Comparison of ENCODE assay signal across 6 cellular contexts in the genomic region with DNA sequence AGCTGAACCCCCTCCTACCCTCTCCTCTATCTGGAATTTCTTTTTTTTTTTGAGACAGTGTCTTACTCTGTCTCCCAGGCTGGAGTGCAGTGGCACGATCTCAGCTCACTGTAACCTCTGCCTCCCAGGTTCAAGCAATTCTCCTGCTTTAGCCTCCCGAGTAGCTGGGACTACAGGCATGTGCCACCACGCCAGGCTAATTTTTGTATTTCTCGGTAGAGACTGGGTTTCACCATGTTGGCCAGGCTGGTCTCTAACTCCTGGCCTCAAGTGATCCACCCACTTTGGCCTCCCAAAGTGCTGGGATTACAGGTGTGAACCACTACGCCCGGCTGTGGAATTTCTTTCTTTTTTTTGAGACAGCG. TPM values are rescaled to one million over a fixed set of nuclear protein-coding genes. Genes with fewer than 3 reads are reported as not detected.
DNase-seq lines count a peak whose midpoint lies in the region; ATAC-seq and TF ChIP-seq lines count a peak whose summit lies in the region.
"Not testable (repeated sequence)": the region's sequence is repeated elsewhere in the genome, so short reads cannot be mapped to it uniquely, and the experiment has no call there.

No MANE protein-coding gene starts in this region.

- CTCF ChIA-PET in HCT116 (lab: Charles Lee), result not testable (repeated sequence)

- not testable (repeated sequence) for H3K9me3 ChIP-seq in HCT116 (ENCODE audit: control insufficient read depth in 1 of 2, insufficient read depth in 1 of 2, low read depth in 1 of 2, low read length in 2 of 2); ectodermal cell (ENCODE audit: control insufficient read depth, low read length); gastroesophageal sphincter; gastrocnemius medialis

- H3K27ac Mint-ChIP-seq in memory B cell (peak overlapping the region; percentile 2), neural crest cell (ENCODE audit: unreplicated experiment) (peak overlapping the region; percentile 61)

- not testable (repeated sequence) for H4K20me1 ChIP-seq in HCT116 (ENCODE audit: insufficient read depth)

- not testable (repeated sequence) for TF ChIP-seq RAD21 in HCT116 (IDR thresholded peaks at IDR 0.05; ENCODE audit: low read depth)

- POLR2A ChIA-PET in HCT116 (lab: Charles Lee), result not testable (repeated sequence)

- TF ChIP-seq POLR2A in HCT116 (IDR thresholded peaks at IDR 0.05; ENCODE audit: borderline replicate concordance, extremely low read depth, insufficient read depth, insufficient read length); gastroesophageal sphincter (IDR thresholded peaks at IDR 0.05); gastrocnemius medialis (IDR thresholded peaks at IDR 0.05): not testable (repeated sequence)

- not testable (repeated sequence) for H3K27me3 ChIP-seq in HCT116 (ENCODE audit: insufficient read depth, low read length); ectodermal cell (ENCODE audit: control insufficient read depth, insufficient read depth, low read length, poor library complexity, severe bottlenecking); gastroesophageal sphincter; gastrocnemius medialis

- RAD21 ChIA-PET in HCT116 (lab: Charles Lee; ENCODE audit: low non-redundant PET in 1 of 2, low total read pairs in 2 of 2, uncharacterized antibody in 2 of 2, unreplicated experiment in 2 of 2), result interaction anchor here (0.6 kb wide), 2 partner anchors 58 to 742 kb away, joined by 4 read pairs; no protein-coding TSS in a partner anchor

- not testable (repeated sequence) for DNase-seq in HCT116 (ENCODE audit: low read depth, low spot score); memory B cell (ENCODE audit: low spot score in 2 of 2); neural crest cell (ENCODE audit: low read depth, low spot score); gastrocnemius medialis

- peak; percentile 26; the same call in 1 of the 2 replicates for ATAC-seq in HCT116
- not testable (repeated sequence) for ATAC-seq in gastroesophageal sphincter; memory B cell (ENCODE audit: low read depth); gastrocnemius medialis

- not testable (repeated sequence) for H3K9ac ChIP-seq in HCT116 (ENCODE audit: low read length)

- not testable (repeated sequence) for TF ChIP-seq CTCF in HCT116 (IDR thresholded peaks at IDR 0.05 in 2 of 3, conservative IDR thresholded peaks at IDR 0.05 in 1 of 3; ENCODE audit: borderline replicate concordance in 1 of 3, insufficient read depth in 1 of 3, low read depth in 2 of 3, low read length in 2 of 3); gastroesophageal sphincter (IDR thresholded peaks at IDR 0.05); neural crest cell (conservative IDR thresholded peaks at IDR 0.05); gastrocnemius medialis (IDR thresholded peaks at IDR 0.05 in 4 of 5, conservative IDR thresholded peaks at IDR 0.05 in 1 of 5)

- not testable (repeated sequence) for TF ChIP-seq EP300 in gastroesophageal sphincter (IDR thresholded peaks at IDR 0.05)

- in situ Hi-C loops in gastrocnemius medialis (cut with MboI; ENCODE audit: low sequenced_read_pairs in 4 of 4), result not testable (repeated sequence)

- H2AFZ ChIP-seq in HCT116 (ENCODE audit: low read depth, low read length, poor library complexity, severe bottlenecking), result not testable (repeated sequence)

- not testable (repeated sequence) for H3K4me3 Mint-ChIP-seq in memory B cell, neural crest cell

- H3K9me3 Mint-ChIP-seq in memory B cell, neural crest cell: not testable (repeated sequence)

- H3K4me2 ChIP-seq in HCT116 (ENCODE audit: low read length), result peak overlapping the region; percentile 38; the same call in 1 of the 2 replicates

- H3K9me2 ChIP-seq in HCT116 (ENCODE audit: insufficient read depth), result not testable (repeated sequence)

- intact Hi-C loops in HCT116 (cut with micrococcal nuclease); gastrocnemius medialis (cut with DNase I; ENCODE audit: low total_unique reads): not testable (repeated sequence)

- H3K4me3 ChIP-seq in HCT116 (replicated peaks in 1 of 2; ENCODE audit: low read depth in 1 of 2, low read length in 2 of 2); ectodermal cell (ENCODE audit: insufficient read depth, low read depth, low read length); gastroesophageal sphincter; gastrocnemius medialis: not testable (repeated sequence)

- not testable (repeated sequence) for H3K27me3 Mint-ChIP-seq in memory B cell; neural crest cell (ENCODE audit: low read depth)

- not testable (repeated sequence) for H3K36me3 Mint-ChIP-seq in memory B cell; neural crest cell (ENCODE audit: low read depth)

- not testable (repeated sequence) for H3K79me2 ChIP-seq in HCT116 (ENCODE audit: insufficient read depth, low read length)

- not testable (repeated sequence) for BruUV-seq in HCT116 (replicated peaks; lab: Mats Ljungman, UMichigan)

- WGBS in ectodermal cell, 2 experiments, result 82 to 87% methylated on average over 7 of the region's 7 CpGs
- WGBS in gastroesophageal sphincter (ENCODE audit: low coverage in 1 of 2), 2 donors, result 45 to 89% methylated on average over 2 to 7 of the region's 7 CpGs

- H3K27ac ChIP-seq in HCT116 (ENCODE audit: low read depth, low read length), result not testable (repeated sequence)
- H3K27ac ChIP-seq in ectodermal cell (ENCODE audit: insufficient read depth, low read depth, low read length, poor library complexity, severe bottlenecking) (peak overlapping the region; percentile 52), gastroesophageal sphincter (peak overlapping the region in 3 of 4 donors; percentile 44 to 53 (median 44)), gastrocnemius medialis (peak overlapping the region in 3 of 4 donors; percentile 16 to 41 (median 28))

- peaks cover 0 to 18% of the 10 kb centered on the region in 2 experiments; a peak in 2 of 4 replicates for H3K4me1 ChIP-seq in HCT116 (ENCODE audit: control insufficient read depth in 1 of 2, insufficient read depth in 2 of 2, low read length in 2 of 2)
- peaks cover 18% of the 10 kb centered on the region for H3K4me1 ChIP-seq in ectodermal cell (ENCODE audit: control insufficient read depth, insufficient read depth, low read length)
- H3K4me1 ChIP-seq in gastroesophageal sphincter, result peaks cover 18 to 62% (median 21%) of the 10 kb centered on the region in 3 donors
- peaks cover 26 to 27% of the 10 kb centered on the region in 2 donors for H3K4me1 ChIP-seq in gastrocnemius medialis

- not testable (repeated sequence) for H3K36me3 ChIP-seq in HCT116 (ENCODE audit: control insufficient read depth in 1 of 2, insufficient read depth in 2 of 2, low read length in 2 of 2); ectodermal cell (ENCODE audit: control insufficient read depth, insufficient read depth, low read length)
- H3K36me3 ChIP-seq in gastroesophageal sphincter (peaks cover 0 to 99% of the 10 kb centered on the region in 2 donors), gastrocnemius medialis (peaks cover 0 to 51% of the 10 kb centered on the region in 2 donors)

- H3K4me1 Mint-ChIP-seq in memory B cell, result not testable (repeated sequence)
- peaks cover 19% of the 10 kb centered on the region for H3K4me1 Mint-ChIP-seq in neural crest cell

RNA-seq across cellular contexts. Expression of a gene that starts 56.6 kb away (rescaled TPM):
- total RNA-seq in HCT116 (2021; ENCODE audit: unreplicated experiment) (67.4 TPM), gastroesophageal sphincter (10 to 100 TPM; 25.4 to 74.1 (median 68.5) TPM), neural crest cell (20.9 and 26.2 TPM in 2 replicates), gastrocnemius medialis (100 to 1,000 TPM; 157 to 572 (median 272) TPM)
- polyA plus RNA-seq in HCT116 (2012), result 90.4 and 93.9 TPM in 2 replicates
- 105 TPM for polyA plus RNA-seq in ectodermal cell (2013, experiment 1 of 4)
- polyA plus RNA-seq in ectodermal cell (2013, experiment 2 of 4), result 84.6 TPM
- 74.1 TPM for polyA plus RNA-seq in ectodermal cell (2013, experiment 3 of 4)
- polyA plus RNA-seq in ectodermal cell (2013, experiment 4 of 4), result 78.8 TPM
